20 cellular contexts compared by ENCODE assay signal in the genomic region with DNA sequence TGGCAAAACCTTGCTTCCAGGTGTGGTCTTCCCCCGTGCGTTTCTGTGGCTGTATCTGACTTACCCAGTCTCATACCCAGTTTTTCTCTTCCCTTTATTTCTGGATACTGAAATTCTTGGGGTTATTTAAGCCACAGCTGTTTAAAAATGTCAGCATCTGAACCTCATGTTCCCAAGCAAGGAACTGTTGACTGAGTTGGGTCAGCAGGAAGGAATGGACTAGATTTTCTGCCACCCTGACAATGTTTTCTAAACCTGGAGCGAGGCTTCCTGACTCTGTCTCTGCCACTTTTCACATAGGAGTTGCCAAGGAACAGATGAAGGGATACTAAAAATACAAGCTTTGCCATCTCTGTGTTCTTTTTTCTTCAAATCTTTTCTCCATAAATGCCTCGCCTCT. TPM values are rescaled to one million over a fixed set of nuclear protein-coding genes. Genes with fewer than 3 reads are reported as not detected.
DNase-seq lines count a peak whose midpoint lies in the region; ATAC-seq and TF ChIP-seq lines count a peak whose summit lies in the region.
"Had no signal": no experiment of that assay in that cellular context is flagged by ENCODE, and none has a peak within 500 bp of the region (broad histone marks: within the 10 kb centered on the region; RNA-seq: fewer than 3 reads in every experiment).

No MANE protein-coding gene starts in this region.

- no peak overlapping the region for H3K27ac ChIP-seq in GM23338 (ENCODE audit: low read depth)
- H3K27ac ChIP-seq in angular gyrus (ENCODE audit: low read depth, low read length), result peak overlapping the region; percentile 62
- peak overlapping the region; percentile 31 to 87 for H3K27ac ChIP-seq in left lung

- H3K27me3 Mint-ChIP-seq in GM23338 (ENCODE audit: insufficient read depth, low read depth, poor library complexity), result no peaks in the 10 kb centered on the region
- no peaks in the 10 kb centered on the region for H3K27me3 Mint-ChIP-seq in stimulated activated naive B cell treated with anti-CD40 and anti-IgM and Interleukin-4, amounts not matched to agents 10 μg/mL and 1 μg/mL and 100 μg/mL, for 72 hours
- no peaks in the 10 kb centered on the region for H3K27me3 Mint-ChIP-seq in activated T-cell treated with anti-CD3 and anti-CD28 coated beads, Interleukin-2, amount 50 U/mL, for 72 hours (ENCODE audit: low read depth)
- H3K27me3 Mint-ChIP-seq: T-helper 17 cell had no signal

- intact Hi-C loops in left lung (cut with DNase I), result no loop called here

- H3K27ac Mint-ChIP-seq in GM23338, result no peak overlapping the region
- H3K27ac Mint-ChIP-seq in stimulated activated naive B cell treated with anti-CD40 and anti-IgM and Interleukin-4, amounts not matched to agents 10 μg/mL and 1 μg/mL and 100 μg/mL, for 72 hours, result peak overlapping the region; percentile 16
- H3K27ac Mint-ChIP-seq in activated T-cell treated with anti-CD3 and anti-CD28 coated beads, Interleukin-2, amount 50 U/mL, for 72 hours, result no peak overlapping the region
- H3K27ac Mint-ChIP-seq: T-helper 17 cell, WTC11 had no signal

- H3K79me2 ChIP-seq in GM23338 (replicated peaks; ENCODE audit: insufficient read depth), result no peaks in the 10 kb centered on the region

- no peaks in the 10 kb centered on the region for H3K36me3 ChIP-seq in GM23338 (ENCODE audit: insufficient read depth)
- H3K36me3 ChIP-seq in left lung, result no peaks in the 10 kb centered on the region
- H3K36me3 ChIP-seq: BE2C, thoracic aorta had no signal

- no peak overlapping the region for H3K4me3 Mint-ChIP-seq in GM23338
- peak overlapping the region; percentile 1 to 57 for H3K4me3 Mint-ChIP-seq in stimulated activated naive B cell treated with anti-CD40 and anti-IgM and Interleukin-4, amounts not matched to agents 10 μg/mL and 1 μg/mL and 100 μg/mL, for 72 hours
- H3K4me3 Mint-ChIP-seq in activated T-cell treated with anti-CD3 and anti-CD28 coated beads, Interleukin-2, amount 50 U/mL, for 72 hours, result no peak overlapping the region
- H3K4me3 Mint-ChIP-seq: T-helper 17 cell, WTC11 had no signal

- no peaks in the 10 kb centered on the region for H3F3A ChIP-seq in GM23338 (replicated peaks; ENCODE audit: low read depth)

- H3K4me2 ChIP-seq in GM23338, result no peak overlapping the region

- H4K20me1 ChIP-seq in GM23338 (replicated peaks; ENCODE audit: insufficient read depth), result no peaks in the 10 kb centered on the region

- H3K4me1 ChIP-seq in GM23338 (ENCODE audit: insufficient read depth) (no peaks in the 10 kb centered on the region), left lung (peaks cover 8 to 55% of the 10 kb centered on the region in 2 donors)

- peaks cover 5% of the 10 kb centered on the region for H3K4me1 Mint-ChIP-seq in GM23338
- peaks cover 36 to 54% of the 10 kb centered on the region in 2 donors for H3K4me1 Mint-ChIP-seq in stimulated activated naive B cell treated with anti-CD40 and anti-IgM and Interleukin-4, amounts not matched to agents 10 μg/mL and 1 μg/mL and 100 μg/mL, for 72 hours
- H3K4me1 Mint-ChIP-seq in activated T-cell treated with anti-CD3 and anti-CD28 coated beads, Interleukin-2, amount 50 U/mL, for 72 hours (ENCODE audit: low read depth), result peaks cover 39% of the 10 kb centered on the region

- H3K9me3 Mint-ChIP-seq in GM23338, result no peaks in the 10 kb centered on the region
- H3K9me3 Mint-ChIP-seq in stimulated activated naive B cell treated with anti-CD40 and anti-IgM and Interleukin-4, amounts not matched to agents 10 μg/mL and 1 μg/mL and 100 μg/mL, for 72 hours, result no peaks in the 10 kb centered on the region
- H3K9me3 Mint-ChIP-seq in activated T-cell treated with anti-CD3 and anti-CD28 coated beads, Interleukin-2, amount 50 U/mL, for 72 hours, result no peaks in the 10 kb centered on the region
- H3K9me3 Mint-ChIP-seq: WTC11 had no signal

- ATAC-seq in GM23338 (no peak), left lung (no peak)
- ATAC-seq in stimulated activated naive B cell treated with anti-CD40 and anti-IgM and Interleukin-4, amounts not matched to agents 10 μg/mL and 1 μg/mL and 100 μg/mL, for 72 hours (replicated peaks), result peak in 1 of 2 donors; percentile 28
- no peak for ATAC-seq in activated T-cell treated with anti-CD3 and anti-CD28 coated beads, Interleukin-2, amount 50 U/mL, for 72 hours (replicated peaks in 1 of 2)
- ATAC-seq: T-helper 17 cell, WTC11 had no signal

- DNase-seq in GM23338 (ENCODE audit: low spot score), result no peak
- no peak for DNase-seq in left lung
- DNase-seq in stimulated activated naive B cell treated with anti-CD40 and anti-IgM and Interleukin-4, amounts not matched to agents 10 μg/mL and 1 μg/mL and 100 μg/mL, for 72 hours, result no peak
- DNase-seq in COR-L47 (lab: John Stamatoyannopoulos, UW), result no peak
- no peak for DNase-seq in activated CD8-positive, alpha-beta memory T cell treated with anti-CD3 and anti-CD28 coated beads, Interleukin-2, amount 50 U/mL, for 4 hours
- no peak for DNase-seq in activated T-cell treated with anti-CD3 and anti-CD28 coated beads, Interleukin-2, amount 50 U/mL, for 72 hours
- DNase-seq: activated gamma-delta T cell, BE2C, dermis blood vessel endothelial cell, DMS 273 treated with DMSO at 0.1 percent for 48 hours, erythroblast, islet precursor cell, SHP77 treated with DMSO at 0.1 percent for 48 hours, T-helper 17 cell had no signal

- H3K4me3 ChIP-seq in GM23338, result no peak overlapping the region
- no peak overlapping the region for H3K4me3 ChIP-seq in left lung
- H3K4me3 ChIP-seq: thoracic aorta had no signal

- H3K36me3 Mint-ChIP-seq in GM23338 (ENCODE audit: low read depth), result no peaks in the 10 kb centered on the region
- H3K36me3 Mint-ChIP-seq in stimulated activated naive B cell treated with anti-CD40 and anti-IgM and Interleukin-4, amounts not matched to agents 10 μg/mL and 1 μg/mL and 100 μg/mL, for 72 hours, result no peaks in the 10 kb centered on the region
- H3K36me3 Mint-ChIP-seq in activated T-cell treated with anti-CD3 and anti-CD28 coated beads, Interleukin-2, amount 50 U/mL, for 72 hours (ENCODE audit: insufficient read depth in 2 of 2), result no peaks in the 10 kb centered on the region
- H3K36me3 Mint-ChIP-seq: WTC11 had no signal

- H3K27me3 ChIP-seq in GM23338 (ENCODE audit: insufficient read depth), result no peaks in the 10 kb centered on the region
- no peaks in the 10 kb centered on the region for H3K27me3 ChIP-seq in left lung
- H3K27me3 ChIP-seq: BE2C had no signal

- no peaks in the 10 kb centered on the region for H3K9me2 ChIP-seq in GM23338 (ENCODE audit: insufficient read depth)

- 0 out of 2 replicates have a peak overlapping the region, but pooled peaks have one; percentile 47 for H2AFZ ChIP-seq in GM23338

- no peak for TF ChIP-seq CTCF in GM23338 (conservative IDR thresholded peaks at IDR 0.05; ENCODE audit: low read depth in 2 of 2)
- TF ChIP-seq CTCF in left lung (IDR thresholded peaks at IDR 0.05), result no peak

- H3K9me3 ChIP-seq in left lung, result no peaks in the 10 kb centered on the region
- H3K9me3 ChIP-seq: BE2C, thoracic aorta had no signal

TF ChIP-seq in GM23338, 12 proteins besides CTCF, POLR2A, EP300 and RAD21 (continues in another document):
- TF ChIP-seq JUNB (IDR thresholded peaks at IDR 0.05; ENCODE audit: unreplicated experiment), result no peak

RNA-seq across cellular contexts. Expression of a gene that starts 28.9 kb away (rescaled TPM):
- total RNA-seq in GM23338 (2014; rRNA removed; shearing (Covaris generic)), result not detected in 2 replicates
- not detected in 2 replicates for polyA plus RNA-seq in GM23338 (2016; fragmentation: Nextera tagmentation; extraction: Ambion mirVana)
- not detected for total RNA-seq in left lung
- not detected for total RNA-seq in activated T-cell treated with anti-CD3 and anti-CD28 coated beads, Interleukin-2, amount 50 U/mL, for 72 hours
- total RNA-seq: dermis blood vessel endothelial cell, M059J, mesenteric fat pad, NCI-H460, T-helper 17 cell, thoracic aorta, WTC11 had no signal

RNA-seq across cellular contexts. Expression of a gene that starts 37.6 kb away (rescaled TPM):
- not detected in 2 replicates for total RNA-seq in GM23338 (2014; rRNA removed; shearing (Covaris generic))
- 0.12 TPM in 1 of 2 replicates, not detected in the other for polyA plus RNA-seq in GM23338 (2016; fragmentation: Nextera tagmentation; extraction: Ambion mirVana)
- total RNA-seq in left lung, result not detected
- not detected for total RNA-seq in activated T-cell treated with anti-CD3 and anti-CD28 coated beads, Interleukin-2, amount 50 U/mL, for 72 hours
- total RNA-seq: dermis blood vessel endothelial cell, M059J, T-helper 17 cell, thoracic aorta, WTC11 had no signal

RNA-seq across cellular contexts. Expression of a gene that starts 55.3 kb away (rescaled TPM):
- total RNA-seq in GM23338 (2014; rRNA removed; shearing (Covaris generic)), result 96.4 and 113 TPM in 2 replicates
- polyA plus RNA-seq in GM23338 (2016; fragmentation: Nextera tagmentation; extraction: Ambion mirVana), result 13.8 and 14.5 TPM in 2 replicates
- 100 to 1,000 TPM in 1 of 2 donors, 10 to 100 TPM in 1; 69.8 to 118 TPM for total RNA-seq in left lung
- 100 to 1,000 TPM in 1 of 2 donors, 10 to 100 TPM in 1; 98.2 to 131 TPM for total RNA-seq in activated T-cell treated with anti-CD3 and anti-CD28 coated beads, Interleukin-2, amount 50 U/mL, for 72 hours

Comparison
In these comparisons a context has a peak if more than half of its experiments do, and no peak if none do; other contexts are left out.
1. H3K4me3 Mint-ChIP-seq: peak in stimulated activated naive B cell treated with anti-CD40 and anti-IgM and Interleukin-4, amounts not matched to agents 10 μg/mL and 1 μg/mL and 100 μg/mL, for 72 hours (2 of 2); none in GM23338 (single experiment) and activated T-cell treated with anti-CD3 and anti-CD28 coated beads, Interleukin-2, amount 50 U/mL, for 72 hours (0 of 2).